Comparison of ENCODE assay signal across 1 cellular context in the genomic region with DNA sequence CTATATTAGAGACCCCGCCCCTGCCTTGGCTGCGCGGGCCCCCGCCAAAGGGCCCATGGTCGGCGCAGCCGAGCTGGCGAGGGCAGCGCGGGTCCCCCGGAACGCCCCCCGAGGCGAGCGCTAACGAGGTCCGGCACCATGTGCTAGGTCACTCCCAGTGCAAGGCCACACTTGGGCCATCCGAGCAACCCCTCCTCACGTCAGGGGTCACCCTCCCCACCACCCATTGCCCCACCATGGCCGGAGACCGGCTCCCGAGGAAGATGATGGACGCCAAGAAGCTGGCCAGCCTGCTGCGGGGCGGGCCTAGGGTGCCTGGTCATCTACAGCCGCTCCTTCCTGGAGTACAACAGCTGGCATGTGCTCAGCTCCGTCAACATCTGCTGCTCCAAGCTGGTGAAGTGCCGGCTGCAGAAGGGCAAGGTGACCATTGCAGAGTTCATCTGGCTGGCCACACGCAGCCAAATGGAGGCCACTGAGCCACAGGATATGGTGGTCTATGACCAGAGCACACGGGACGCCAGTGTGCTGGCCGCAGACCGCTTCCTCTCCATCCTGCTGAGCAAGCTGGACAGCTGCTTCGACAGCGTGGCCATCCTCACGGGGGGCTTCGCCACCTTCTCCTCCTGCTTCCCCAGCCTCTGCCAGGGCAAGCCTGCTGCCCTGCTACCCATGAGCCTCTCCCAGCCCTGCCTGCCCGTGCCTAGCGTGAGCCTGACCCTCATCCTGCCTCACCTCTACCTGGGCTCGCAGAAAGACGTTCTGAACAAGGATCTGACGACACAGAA.
TF ChIP-seq lines count a peak whose summit lies in the region.

No MANE protein-coding gene starts in this region.

TF ChIP-seq in HepG2, 621 proteins besides CTCF, POLR2A, EP300 and RAD21:
- peak; percentile 33 for TF ChIP-seq HNRNPLL (IDR thresholded peaks at IDR 0.05; ENCODE audit: low read depth, low read length, poor library complexity, severe bottlenecking)
- TF ChIP-seq MAFG (CRISPR knock-in tag; IDR thresholded peaks at IDR 0.05) = no peak
- 0 out of 2 replicates have a peak, but pooled peaks have one; percentile 34 for TF ChIP-seq CENPT (CRISPR knock-in tag; IDR thresholded peaks at IDR 0.05; ENCODE audit: low read depth)
- TF ChIP-seq EED (CRISPR knock-in tag; IDR thresholded peaks at IDR 0.05) = no peak
